1 cellular context compared by ENCODE assay signal in the genomic region with DNA sequence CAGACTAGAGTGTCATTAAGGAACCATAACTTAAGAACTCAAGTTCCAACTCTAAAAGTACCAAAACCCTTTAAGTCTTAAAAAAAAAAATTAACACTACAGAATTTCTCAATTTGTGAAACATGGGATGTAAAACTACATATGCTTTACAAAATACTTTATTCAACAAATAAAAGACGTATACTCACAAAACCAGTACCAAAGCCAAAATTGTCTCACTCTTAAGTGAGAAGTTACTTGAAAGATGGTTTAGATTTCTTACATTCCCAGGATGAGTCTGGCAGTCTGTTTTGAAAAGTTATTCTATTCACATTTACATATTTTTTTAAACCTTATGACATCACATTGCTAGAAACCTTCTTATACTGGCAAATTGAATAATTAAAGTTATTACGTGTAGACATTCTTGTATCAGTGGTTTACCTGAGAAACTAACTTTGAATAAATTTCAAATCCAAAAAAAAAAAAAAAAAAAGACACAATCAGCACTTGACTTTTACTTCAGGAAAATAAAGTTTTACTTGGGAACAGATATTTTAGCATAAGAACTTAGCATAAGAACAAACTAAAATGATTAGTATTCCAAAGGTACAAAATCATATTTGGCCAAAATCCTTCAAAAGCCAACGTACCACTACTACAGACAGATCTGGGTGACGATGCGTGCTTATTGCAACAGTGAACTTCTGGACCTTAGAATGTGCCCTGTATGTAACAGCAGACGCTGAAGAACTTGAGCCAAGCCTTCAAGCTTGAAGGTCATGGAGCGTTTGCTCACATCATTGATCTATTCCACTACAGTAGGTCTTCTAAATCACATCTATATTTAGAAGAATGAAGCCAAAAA.
TF ChIP-seq lines count a peak whose summit lies in the region.

No MANE protein-coding gene starts in this region.

TF ChIP-seq in H1, 55 proteins besides CTCF, POLR2A, EP300 and RAD21 (continued from another document):
- no peak for TF ChIP-seq E2F6 (IDR thresholded peaks at IDR 0.05)
- TF ChIP-seq POU5F1 (IDR thresholded peaks at IDR 0.05; ENCODE audit: low read depth, low read length), result no peak
- no peak for TF ChIP-seq SIRT6 (IDR thresholded peaks at IDR 0.05; ENCODE audit: low read length)
- no peak for TF ChIP-seq KDM5A (IDR thresholded peaks at IDR 0.05; ENCODE audit: low read length)
- TF ChIP-seq CHD7 (IDR thresholded peaks at IDR 0.05; ENCODE audit: insufficient replicate concordance, low read length), result no peak
- TF ChIP-seq BACH1 (IDR thresholded peaks at IDR 0.05; ENCODE audit: low read length), result no peak
- TF ChIP-seq ASH2L (IDR thresholded peaks at IDR 0.05; ENCODE audit: low read length), result no peak
- TF ChIP-seq GTF2F1 (IDR thresholded peaks at IDR 0.05; ENCODE audit: borderline replicate concordance, low read depth, low read length), result no peak
- TF ChIP-seq SP1 (IDR thresholded peaks at IDR 0.05; ENCODE audit: low read depth, low read length), result no peak
- no peak for TF ChIP-seq GABPA (IDR thresholded peaks at IDR 0.05; ENCODE audit: borderline replicate concordance, insufficient read depth, low read length)
- TF ChIP-seq POLR2AphosphoS5 (IDR thresholded peaks at IDR 0.05; ENCODE audit: low read depth, low read length), result no peak
- TF ChIP-seq TAF1 (IDR thresholded peaks at IDR 0.05; ENCODE audit: low read depth, low read length), result no peak
